In genomic region chr9:137578518-137579258, GRCh38 we compare ENCODE assay signal across 1 cellular context.
TF ChIP-seq lines count a peak whose summit lies in the region.

Gene DPH7 (minus strand): TSS chr9:137578925. CDS start chr9:137578777, 148 bp downstream.

TF ChIP-seq in K562, 482 proteins besides CTCF, POLR2A, EP300 and RAD21 (continued from another document and continues in another):
- TF ChIP-seq ZNF318 (IDR thresholded peaks at IDR 0.05; ENCODE audit: borderline replicate concordance in 1 of 2, low read depth in 1 of 2) (no peak), ZNF764 (CRISPR knock-in tag; IDR thresholded peaks at IDR 0.05; ENCODE audit: low read depth) (no peak), SP2 (IDR thresholded peaks at IDR 0.05; ENCODE audit: extremely low read depth, low read depth, low read length, poor library complexity, severe bottlenecking) (peak; percentile 94), SIN3B (IDR thresholded peaks at IDR 0.05; ENCODE audit: low read depth) (peak; percentile 93), RBBP5 (IDR thresholded peaks at IDR 0.05; ENCODE audit: borderline replicate concordance, insufficient read depth, low read length, poor library complexity, severe bottlenecking) (peak; percentile 97), GTF2A2 (tag; IDR thresholded peaks at IDR 0.05) (no peak), GTF2E2 (tag; IDR thresholded peaks at IDR 0.05) (peak; percentile 76; the same call in 1 of the 2 replicates), SRF (CRISPR knock-in tag; IDR thresholded peaks at IDR 0.05) (peak in 1 of 2 experiments; percentile 17; a peak in 1 of 4 replicates), SMAD2 (IDR thresholded peaks at IDR 0.05; ENCODE audit: low read depth, low read length) (no peak), SIRT6 (IDR thresholded peaks at IDR 0.05; ENCODE audit: low read depth, low read length) (no peak), BRF2 (IDR thresholded peaks at IDR 0.05; ENCODE audit: borderline replicate concordance, insufficient read depth, insufficient read length) (no peak), TAF1 (IDR thresholded peaks at IDR 0.05; ENCODE audit: control insufficient read depth, extremely low read depth, insufficient read depth, low read length, severe bottlenecking) (peak; percentile 81), CHD2 (IDR thresholded peaks at IDR 0.05; ENCODE audit: low read depth, low read length) (peak; percentile 71), USF1 (CRISPR knock-in tag; IDR thresholded peaks at IDR 0.05) (no peak), PURB (CRISPR knock-in tag; IDR thresholded peaks at IDR 0.05; ENCODE audit: low read depth) (no peak), SRSF9 (IDR thresholded peaks at IDR 0.05; ENCODE audit: borderline replicate concordance, low read depth, low read length) (no peak), MITF (IDR thresholded peaks at IDR 0.05) (no peak), RB1 (IDR thresholded peaks at IDR 0.05; ENCODE audit: low read depth) (peak; percentile 98), ZNF384 (IDR thresholded peaks at IDR 0.05; ENCODE audit: low read depth, low read length) (no peak; the same call in 1 of the 2 replicates), ETV1 (tag; conservative IDR thresholded peaks at IDR 0.05; ENCODE audit: low read depth) (no peak), ARNT (IDR thresholded peaks at IDR 0.05) (no peak), ZNF584 (CRISPR knock-in tag; IDR thresholded peaks at IDR 0.05; ENCODE audit: low read depth) (no peak), MCM7 (IDR thresholded peaks at IDR 0.05) (no peak), ATF4 (CRISPR knock-in tag; IDR thresholded peaks at IDR 0.05) (0 out of 2 replicates have a peak, but pooled peaks have one; percentile 4), MLLT1 (IDR thresholded peaks at IDR 0.05) (peak; percentile 16 to 47; a peak in 1 of 4 replicates), IFI16 (CRISPR knock-in tag; IDR thresholded peaks at IDR 0.05) (no peak), ZNF232 (CRISPR knock-in tag; IDR thresholded peaks at IDR 0.05) (no peak), ZNF354B (CRISPR knock-in tag; IDR thresholded peaks at IDR 0.05) (no peak), MYBL2 (IDR thresholded peaks at IDR 0.05; ENCODE audit: low read depth) (no peak), MYBL2 (CRISPR knock-in tag; IDR thresholded peaks at IDR 0.05; ENCODE audit: borderline replicate concordance) (no peak), E2F1 (CRISPR knock-in tag; IDR thresholded peaks at IDR 0.05) (no peak; the same call in 1 of the 2 replicates), ZBTB34 (CRISPR knock-in tag; IDR thresholded peaks at IDR 0.05) (no peak), POU5F1 (IDR thresholded peaks at IDR 0.05; ENCODE audit: borderline replicate concordance, low read depth, low read length, partially characterized antibody) (no peak), ZNF77 (CRISPR knock-in tag; IDR thresholded peaks at IDR 0.05) (no peak), ZFP91 (CRISPR knock-in tag; IDR thresholded peaks at IDR 0.05) (no peak), CHD4 (IDR thresholded peaks at IDR 0.05; ENCODE audit: insufficient read depth, insufficient replicate concordance, low read depth, low read length, poor library complexity, severe bottlenecking) (no peak), SUPT5H (IDR thresholded peaks at IDR 0.05) (peak; percentile 72; the same call in 1 of the 2 replicates), ZNF512 (tag; IDR thresholded peaks at IDR 0.05) (no peak), ZNF766 (CRISPR knock-in tag; conservative IDR thresholded peaks at IDR 0.05) (0 out of 2 replicates have a peak, but pooled peaks have one; percentile 23), CBFA2T2 (conservative IDR thresholded peaks at IDR 0.05) (no peak), ZNF644 (tag; IDR thresholded peaks at IDR 0.05; ENCODE audit: low read depth) (0 out of 2 replicates have a peak, but pooled peaks have one; percentile 25), EHMT2 (IDR thresholded peaks at IDR 0.05) (no peak)
